14 cellular contexts compared by ENCODE assay signal in the genomic region with DNA sequence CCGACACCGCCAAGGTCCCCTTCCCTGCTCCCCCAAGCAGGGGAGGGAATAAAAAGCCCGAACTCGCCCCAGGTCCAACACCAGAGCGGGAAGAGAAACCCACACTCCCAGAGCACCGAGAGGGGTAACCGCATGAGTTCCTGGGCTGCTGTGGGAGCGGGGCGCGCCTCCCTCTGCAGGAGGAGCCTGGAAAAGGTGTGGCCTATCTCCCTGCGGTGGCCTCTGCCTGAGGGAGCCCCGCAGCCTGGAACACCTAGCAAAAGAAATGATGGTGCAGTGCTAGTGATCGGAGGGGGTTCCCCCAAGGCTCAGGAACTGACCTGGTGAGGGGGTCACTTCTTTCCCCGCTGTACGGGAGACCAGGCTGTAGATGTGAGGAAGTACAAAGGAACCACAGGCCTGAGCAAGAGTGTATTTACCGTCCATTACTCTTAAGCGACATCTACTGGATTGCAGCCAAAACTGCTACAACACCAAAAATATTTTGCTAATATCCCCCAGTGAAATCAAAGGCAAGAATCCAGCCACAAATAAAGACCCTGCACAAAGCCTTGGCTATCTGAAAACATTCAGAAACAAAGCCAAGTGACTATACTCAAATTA. TPM values are rescaled to one million over a fixed set of nuclear protein-coding genes. Genes with fewer than 3 reads are reported as not detected.
DNase-seq lines count a peak whose midpoint lies in the region; ATAC-seq and TF ChIP-seq lines count a peak whose summit lies in the region.
"Not testable (repeated sequence)": the region's sequence is repeated elsewhere in the genome, so short reads cannot be mapped to it uniquely, and the experiment has no call there.
"Had no signal": no experiment of that assay in that cellular context is flagged by ENCODE, and none has a peak within 500 bp of the region (broad histone marks: within the 10 kb centered on the region; RNA-seq: fewer than 3 reads in every experiment).

No MANE protein-coding gene starts in this region.

- H3K27me3 Mint-ChIP-seq in activated B cell treated with CpG ODN at 0.5 μM for 24 hours; effector memory CD8-positive, alpha-beta T cell: not testable (repeated sequence)

- CTCF ChIA-PET in activated B cell treated with CpG ODN at 0.5 μM for 24 hours (lab: Charles Lee): not testable (repeated sequence)

- intact Hi-C loops in activated B cell treated with CpG ODN at 0.5 μM for 24 hours (cut with micrococcal nuclease): not testable (repeated sequence)

- not testable (repeated sequence) for H3K9me3 Mint-ChIP-seq in activated B cell treated with CpG ODN at 0.5 μM for 24 hours; effector memory CD8-positive, alpha-beta T cell

- not testable (repeated sequence) for H3K36me3 Mint-ChIP-seq in activated B cell treated with CpG ODN at 0.5 μM for 24 hours (ENCODE audit: low read depth); effector memory CD8-positive, alpha-beta T cell (ENCODE audit: insufficient read depth)

- not testable (repeated sequence) for TF ChIP-seq CTCF in activated B cell treated with CpG ODN at 0.5 μM for 24 hours (IDR thresholded peaks at IDR 0.05)

- not testable (repeated sequence) for H3K4me3 Mint-ChIP-seq in activated B cell treated with CpG ODN at 0.5 μM for 24 hours; effector memory CD8-positive, alpha-beta T cell

- POLR2A ChIA-PET in activated B cell treated with CpG ODN at 0.5 μM for 24 hours (lab: Charles Lee): not testable (repeated sequence)

- H3K27ac Mint-ChIP-seq in activated B cell treated with CpG ODN at 0.5 μM for 24 hours; effector memory CD8-positive, alpha-beta T cell: not testable (repeated sequence)

- peak; percentile 74 for ATAC-seq in GM18519 (IDR thresholded peaks at IDR 0.05; ENCODE audit: low FRiP score, unreplicated experiment)
- peak; percentile 74 for ATAC-seq in GM19397 (IDR thresholded peaks at IDR 0.05; ENCODE audit: unreplicated experiment)
- ATAC-seq in GM21723 (IDR thresholded peaks at IDR 0.05; ENCODE audit: unreplicated experiment): peak; percentile 83
- peak; percentile 73 for ATAC-seq in HG02943 (IDR thresholded peaks at IDR 0.05; ENCODE audit: low read depth, unreplicated experiment)
- ATAC-seq in HG03354 (IDR thresholded peaks at IDR 0.05; ENCODE audit: poor library complexity, severe bottlenecking, unreplicated experiment): peak; percentile 91
- ATAC-seq in activated B cell treated with CpG ODN at 0.5 μM for 24 hours (ENCODE audit: low read depth): peak; percentile 28
- peak; percentile 71 for ATAC-seq in effector memory CD8-positive, alpha-beta T cell (replicated peaks)

- DNase-seq in activated B cell treated with CpG ODN at 0.5 μM for 24 hours; effector memory CD8-positive, alpha-beta T cell: not testable (repeated sequence)

- H3K4me1 Mint-ChIP-seq in activated B cell treated with CpG ODN at 0.5 μM for 24 hours; effector memory CD8-positive, alpha-beta T cell (ENCODE audit: low read depth in 2 of 2): not testable (repeated sequence)

RNA-seq across cellular contexts. Expression of a gene that starts 19.1 kb away (rescaled TPM):
- total RNA-seq in activated B cell treated with CpG ODN at 0.5 μM for 24 hours: not detected in 2 replicates
- total RNA-seq: endothelial cell of umbilical vein, heart left ventricle, left lobe of liver, mesothelial cell of epicardium, neural crest cell, posterior vena cava, tibial nerve had no signal

Comparison
In these comparisons a context has a peak if more than half of its experiments do, and no peak if none do; other contexts are left out.
1. ATAC-seq: peak in every context shown above with its lines; median percentile 91 in HG03354; 83 in GM21723; 74 in GM18519; 74 in GM19397; 73 in HG02943; 71 in effector memory CD8-positive, alpha-beta T cell; 28 in activated B cell treated with CpG ODN at 0.5 μM for 24 hours.